Comparison of ENCODE assay signal across 1 cellular context in the genomic region with DNA sequence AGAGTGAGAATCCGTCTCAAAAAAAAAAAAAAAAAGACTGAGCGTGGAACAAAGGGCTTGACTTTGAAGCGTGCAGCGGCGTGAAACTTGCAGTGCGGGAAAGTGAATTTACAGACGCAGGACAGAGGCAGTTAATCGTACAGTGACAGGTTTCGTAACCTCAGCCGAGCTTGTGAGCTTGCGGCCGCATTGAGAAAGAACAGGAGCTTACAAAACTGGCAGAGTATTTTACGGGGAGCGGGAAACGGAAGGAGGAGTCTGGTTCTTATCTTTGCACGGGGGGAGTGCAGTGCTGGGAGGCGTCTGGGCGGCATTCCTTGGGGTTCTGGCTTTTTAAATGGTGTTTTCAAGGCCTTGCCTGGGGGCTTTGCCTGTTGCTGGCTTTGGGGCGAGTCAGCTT.
A peak's percentile ranks its signal among the peaks of the same experiment; 100 is the strongest.
TF ChIP-seq lines count a peak whose summit lies in the region.

No MANE protein-coding gene starts in this region.

TF ChIP-seq in HepG2, 621 proteins besides CTCF, POLR2A, EP300 and RAD21 (continued from another document):
- TF ChIP-seq, protein P1, sequence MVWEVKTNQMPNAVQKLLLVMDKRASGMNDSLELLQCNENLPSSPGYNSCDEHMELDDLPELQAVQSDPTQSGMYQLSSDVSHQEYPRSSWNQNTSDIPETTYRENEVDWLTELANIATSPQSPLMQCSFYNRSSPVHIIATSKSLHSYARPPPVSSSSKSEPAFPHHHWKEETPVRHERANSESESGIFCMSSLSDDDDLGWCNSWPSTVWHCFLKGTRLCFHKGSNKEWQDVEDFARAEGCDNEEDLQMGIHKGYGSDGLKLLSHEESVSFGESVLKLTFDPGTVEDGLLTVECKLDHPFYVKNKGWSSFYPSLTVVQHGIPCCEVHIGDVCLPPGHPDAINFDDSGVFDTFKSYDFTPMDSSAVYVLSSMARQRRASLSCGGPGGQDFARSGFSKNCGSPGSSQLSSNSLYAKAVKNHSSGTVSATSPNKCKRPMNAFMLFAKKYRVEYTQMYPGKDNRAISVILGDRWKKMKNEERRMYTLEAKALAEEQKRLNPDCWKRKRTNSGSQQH (CRISPR knock-in tag; IDR thresholded peaks at IDR 0.05; ENCODE audit: low read depth): no peak
- peak; percentile 93 for TF ChIP-seq CEBPB (IDR thresholded peaks at IDR 0.05; ENCODE audit: borderline replicate concordance, low read depth, low read length)
- peak; percentile 55; the same call in 1 of the 2 replicates for TF ChIP-seq ZNF652 (CRISPR knock-in tag; IDR thresholded peaks at IDR 0.05; ENCODE audit: borderline replicate concordance, low read depth)
- TF ChIP-seq MAFF (IDR thresholded peaks at IDR 0.05; ENCODE audit: low read depth, low read length): no peak
- no peak for TF ChIP-seq ETV6 (CRISPR knock-in tag; conservative IDR thresholded peaks at IDR 0.05)
- TF ChIP-seq ARID2 (CRISPR knock-in tag; IDR thresholded peaks at IDR 0.05; ENCODE audit: borderline replicate concordance): no peak
- TF ChIP-seq, protein P2, sequence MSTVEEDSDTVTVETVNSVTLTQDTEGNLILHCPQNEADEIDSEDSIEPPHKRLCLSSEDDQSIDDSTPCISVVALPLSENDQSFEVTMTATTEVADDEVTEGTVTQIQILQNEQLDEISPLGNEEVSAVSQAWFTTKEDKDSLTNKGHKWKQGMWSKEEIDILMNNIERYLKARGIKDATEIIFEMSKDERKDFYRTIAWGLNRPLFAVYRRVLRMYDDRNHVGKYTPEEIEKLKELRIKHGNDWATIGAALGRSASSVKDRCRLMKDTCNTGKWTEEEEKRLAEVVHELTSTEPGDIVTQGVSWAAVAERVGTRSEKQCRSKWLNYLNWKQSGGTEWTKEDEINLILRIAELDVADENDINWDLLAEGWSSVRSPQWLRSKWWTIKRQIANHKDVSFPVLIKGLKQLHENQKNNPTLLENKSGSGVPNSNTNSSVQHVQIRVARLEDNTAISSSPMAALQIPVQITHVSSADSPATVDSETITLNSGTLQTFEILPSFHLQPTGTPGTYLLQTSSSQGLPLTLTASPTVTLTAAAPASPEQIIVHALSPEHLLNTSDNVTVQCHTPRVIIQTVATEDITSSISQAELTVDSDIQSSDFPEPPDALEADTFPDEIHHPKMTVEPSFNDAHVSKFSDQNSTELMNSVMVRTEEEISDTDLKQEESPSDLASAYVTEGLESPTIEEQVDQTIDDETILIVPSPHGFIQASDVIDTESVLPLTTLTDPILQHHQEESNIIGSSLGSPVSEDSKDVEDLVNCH (CRISPR knock-in tag; IDR thresholded peaks at IDR 0.05): no peak
- TF ChIP-seq SRF (IDR thresholded peaks at IDR 0.05; ENCODE audit: low read depth, low read length): no peak
- TF ChIP-seq BHLHE40 (IDR thresholded peaks at IDR 0.05; ENCODE audit: low read length): peak; percentile 40; the same call in 1 of the 2 replicates
- TF ChIP-seq ZNF747 (CRISPR knock-in tag; IDR thresholded peaks at IDR 0.05; ENCODE audit: borderline replicate concordance): no peak
- no peak for TF ChIP-seq FOXP1 (IDR thresholded peaks at IDR 0.05)
- TF ChIP-seq FOXP1 (CRISPR knock-in tag; IDR thresholded peaks at IDR 0.05): 0 out of 2 replicates have a peak, but pooled peaks have one; percentile 25
- no peak for TF ChIP-seq ZNF720 (CRISPR knock-in tag; IDR thresholded peaks at IDR 0.05)
- TF ChIP-seq ZNF7 (CRISPR knock-in tag; IDR thresholded peaks at IDR 0.05): no peak
- TF ChIP-seq ZNF431 (CRISPR knock-in tag; IDR thresholded peaks at IDR 0.05; ENCODE audit: borderline replicate concordance, low read depth): no peak
- peak; percentile 10; the same call in 1 of the 2 replicates for TF ChIP-seq FOSL2 (CRISPR knock-in tag; IDR thresholded peaks at IDR 0.05)
- TF ChIP-seq ZBTB3 (CRISPR knock-in tag; IDR thresholded peaks at IDR 0.05; ENCODE audit: borderline replicate concordance, low read depth): peak; percentile 80; the same call in 1 of the 2 replicates
- no peak for TF ChIP-seq LCORL (IDR thresholded peaks at IDR 0.05)
- 0 out of 2 replicates have a peak, but pooled peaks have one; percentile 29 for TF ChIP-seq LCORL (CRISPR knock-in tag; IDR thresholded peaks at IDR 0.05)
- peak; percentile 40 for TF ChIP-seq CBX1 (IDR thresholded peaks at IDR 0.05; ENCODE audit: low read depth)
- TF ChIP-seq NCOA1 (CRISPR knock-in tag; IDR thresholded peaks at IDR 0.05): no peak
- peak; percentile 28; the same call in 1 of the 2 replicates for TF ChIP-seq YEATS2 (CRISPR knock-in tag; IDR thresholded peaks at IDR 0.05; ENCODE audit: borderline replicate concordance)
- TF ChIP-seq IKZF4 (CRISPR knock-in tag; IDR thresholded peaks at IDR 0.05; ENCODE audit: borderline replicate concordance, low read depth, not compliant biosample characterization): no peak
- peak; percentile 83 for TF ChIP-seq CEBPG (CRISPR knock-in tag; IDR thresholded peaks at IDR 0.05)
- TF ChIP-seq ZNF292 (CRISPR knock-in tag; IDR thresholded peaks at IDR 0.05; ENCODE audit: borderline replicate concordance, low read depth): no peak
- TF ChIP-seq MEIS2 (CRISPR knock-in tag; IDR thresholded peaks at IDR 0.05): 0 out of 2 replicates have a peak, but pooled peaks have one; percentile 23
- peak; percentile 35; the same call in 1 of the 2 replicates for TF ChIP-seq SAP130 (CRISPR knock-in tag; IDR thresholded peaks at IDR 0.05; ENCODE audit: low read depth)
